Comparison of ENCODE assay signal across 11 cellular contexts in the genomic region with DNA sequence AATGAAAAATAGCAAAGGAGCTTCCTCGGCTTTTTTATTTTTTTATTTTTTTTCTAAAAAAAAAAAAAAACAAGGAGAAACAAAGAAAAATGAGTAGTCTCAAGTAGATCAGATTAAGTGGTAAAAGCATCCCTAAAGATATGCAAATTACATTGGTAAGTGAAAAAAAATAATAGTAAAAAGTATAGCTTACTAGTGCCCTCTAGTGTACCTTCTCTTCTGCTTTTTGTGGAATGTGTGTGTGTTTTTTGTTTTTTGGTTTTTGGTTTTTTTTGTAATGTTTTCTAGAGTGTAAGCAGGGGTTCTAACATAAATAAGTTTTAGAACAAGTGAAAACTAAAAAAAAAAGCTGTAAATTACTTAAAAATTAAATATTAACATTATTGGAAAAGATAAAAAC.
DNase-seq lines count a peak whose midpoint lies in the region; ATAC-seq and TF ChIP-seq lines count a peak whose summit lies in the region.
"Had no signal": no experiment of that assay in that cellular context is flagged by ENCODE, and none has a peak within 500 bp of the region (broad histone marks: within the 10 kb centered on the region; RNA-seq: fewer than 3 reads in every experiment).

No MANE protein-coding gene starts in this region.

- H3K9me3 ChIP-seq in Karpas-422 (ENCODE audit: low read length) = no peaks in the 10 kb centered on the region
- no peaks in the 10 kb centered on the region for H3K9me3 ChIP-seq in gastrocnemius medialis
- H3K9me3 ChIP-seq: ovary, stomach had no signal

- no peaks in the 10 kb centered on the region for H3K9me2 ChIP-seq in Karpas-422 (replicated peaks; ENCODE audit: insufficient read depth, low read length)

- H2AFZ ChIP-seq in Karpas-422 (ENCODE audit: low read length) = no peak overlapping the region

- in situ Hi-C loops in SK-MEL-5 (cut with HindIII; ENCODE audit: low pct_unique_long_range_greater_than_20kb, low sequenced_read_pairs) = no loop called here
- in situ Hi-C loops in gastrocnemius medialis (cut with MboI; ENCODE audit: low sequenced_read_pairs in 4 of 4) = no loop called here

- TF ChIP-seq POLR2A in gastrocnemius medialis (IDR thresholded peaks at IDR 0.05) = no peak

- H3K27ac ChIP-seq in Karpas-422 (ENCODE audit: low read length) = no peak overlapping the region
- H3K27ac ChIP-seq in gastrocnemius medialis = no peak overlapping the region
- H3K27ac ChIP-seq: ovary, stomach had no signal

- H3K27me3 ChIP-seq in Karpas-422 (ENCODE audit: low read length) = no peaks in the 10 kb centered on the region
- no peaks in the 10 kb centered on the region for H3K27me3 ChIP-seq in gastrocnemius medialis
- H3K27me3 ChIP-seq: ovary had no signal

- CTCF ChIA-PET in Calu3 (lab: Charles Lee) = interaction anchor here (0.6 to 0.7 kb wide), 6 partner anchors 9 to 1544 kb away, joined by 3 to 5 read pairs (median 3); no protein-coding TSS in a partner anchor

- intact Hi-C loops in Calu3 (cut with micrococcal nuclease; ENCODE audit: unreplicated experiment) = loop anchor here (5.0 to 10.0 kb wide), 3 partner anchors 525 to 663 kb away; no protein-coding TSS in a partner anchor
- intact Hi-C loops in gastrocnemius medialis (cut with DNase I; ENCODE audit: low total_unique reads) = no loop called here

- DNase-seq in Calu3 = no peak
- DNase-seq in Karpas-422 = peak; percentile 69
- peak; percentile 41 for DNase-seq in SK-MEL-5 (ENCODE audit: low read depth, low spot score)
- DNase-seq in iris pigment epithelial cell (ENCODE audit: low read depth) = peak; percentile 0
- DNase-seq in LoVo (ENCODE audit: low spot score) = no peak
- no peak for DNase-seq in gastrocnemius medialis
- DNase-seq: activated effector memory CD4-positive, alpha-beta T cell treated with Interleukin-2 at 50 U/mL for 16 hours; ovary; stomach had no signal

- H3K4me1 ChIP-seq in Karpas-422 (ENCODE audit: low read length) (no peaks in the 10 kb centered on the region), gastrocnemius medialis (no peaks in the 10 kb centered on the region)
- H3K4me1 ChIP-seq: stomach had no signal

- H3K36me3 Mint-ChIP-seq in Calu3 (ENCODE audit: insufficient read depth, unreplicated experiment) = no peaks in the 10 kb centered on the region

- H3K36me3 ChIP-seq in Karpas-422 (ENCODE audit: insufficient read depth, low read length) = no peaks in the 10 kb centered on the region
- no peaks in the 10 kb centered on the region for H3K36me3 ChIP-seq in gastrocnemius medialis
- H3K36me3 ChIP-seq: ovary, stomach had no signal

- BruUV-seq in Calu3 (replicated peaks; lab: Mats Ljungman, UMichigan) = no TSS peak

- no peak overlapping the region for H3K4me2 ChIP-seq in Karpas-422 (ENCODE audit: low read depth, low read length, poor library complexity, severe bottlenecking)

- H3K79me2 ChIP-seq in Karpas-422 (ENCODE audit: low read length) = no peaks in the 10 kb centered on the region

- H3K4me3 ChIP-seq in Karpas-422 (ENCODE audit: low read length) = no peak overlapping the region
- no peak overlapping the region for H3K4me3 ChIP-seq in gastrocnemius medialis
- H3K4me3 ChIP-seq: ovary, stomach had no signal

- H4K20me1 ChIP-seq in Karpas-422 (ENCODE audit: insufficient read depth, low read depth, low read length) = no peaks in the 10 kb centered on the region

- H3K9ac ChIP-seq in Karpas-422 (ENCODE audit: low read length) = no peak overlapping the region

- no peaks in the 10 kb centered on the region for H3K27me3 Mint-ChIP-seq in Calu3 (ENCODE audit: unreplicated experiment)

- H3K27ac Mint-ChIP-seq in Calu3 (ENCODE audit: unreplicated experiment) = no peak overlapping the region

- H3K4me3 Mint-ChIP-seq in Calu3 (ENCODE audit: low read depth, unreplicated experiment) = no peak overlapping the region

- TF ChIP-seq CTCF in Calu3 (IDR thresholded peaks at IDR 0.05; ENCODE audit: unreplicated experiment) (peak; percentile 32), gastrocnemius medialis (IDR thresholded peaks at IDR 0.05 in 4 of 5, conservative IDR thresholded peaks at IDR 0.05 in 1 of 5) (no peak)

- H3K9me3 Mint-ChIP-seq in Calu3 (ENCODE audit: low read depth, unreplicated experiment) = peaks cover 4% of the 10 kb centered on the region

- H3K4me1 Mint-ChIP-seq in Calu3 (ENCODE audit: low read depth, unreplicated experiment) = no peaks in the 10 kb centered on the region

- no peak for ATAC-seq in GM19452 (IDR thresholded peaks at IDR 0.05; ENCODE audit: unreplicated experiment)
- no peak for ATAC-seq in activated CD4-positive, CD25-positive, alpha-beta regulatory T cell treated with anti-CD3 and anti-CD28 coated beads, Interleukin-2, amount 50 U/mL, for 24 hours
- ATAC-seq in gastrocnemius medialis = no peak

Comparison
In these comparisons a context has a peak if more than half of its experiments do, and no peak if none do; other contexts are left out.
1. DNase-seq: peak in Karpas-422 (single experiment), SK-MEL-5 (single experiment) and iris pigment epithelial cell (single experiment); none in Calu3 (single experiment), LoVo (single experiment) and gastrocnemius medialis (0 of 2).